1 cellular context compared by ENCODE assay signal in the genomic region with DNA sequence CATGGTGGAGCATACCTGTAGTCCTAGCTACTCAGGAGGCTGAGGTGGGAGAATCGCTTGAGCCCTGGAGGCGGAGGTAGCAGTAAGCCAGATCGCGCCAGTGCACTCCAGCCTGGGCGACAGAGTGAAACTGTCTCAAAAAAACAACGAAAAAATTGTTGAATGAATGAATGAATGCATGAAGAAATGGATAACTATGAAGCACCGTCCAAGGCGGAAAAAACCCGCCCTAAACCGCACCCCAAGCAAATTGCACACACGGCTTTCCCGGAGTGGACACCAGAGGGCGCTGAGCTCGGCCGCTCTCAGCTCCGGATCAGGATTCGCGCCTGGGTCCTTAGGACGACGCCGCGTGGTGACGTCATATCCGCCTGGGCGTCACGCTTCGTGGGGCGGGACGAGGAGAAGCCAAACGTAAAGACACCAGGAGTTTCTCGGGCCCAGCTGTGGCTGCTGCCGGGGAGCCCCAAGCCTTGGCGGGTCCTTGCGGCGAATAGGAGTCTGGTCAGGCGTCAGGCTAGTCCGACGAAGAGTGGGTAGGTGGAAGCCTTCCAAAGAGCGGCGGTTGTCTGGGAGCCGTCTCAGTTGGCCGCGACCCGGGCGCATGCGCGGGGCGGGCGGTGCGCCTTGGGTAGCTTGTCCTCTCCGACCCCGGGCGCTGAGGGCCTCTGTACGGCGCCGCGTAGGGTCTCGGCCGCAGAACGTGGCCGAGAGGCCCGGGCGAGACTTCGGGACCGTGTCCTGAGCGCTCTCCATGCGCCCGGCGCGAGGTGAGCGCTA.
TF ChIP-seq lines count a peak whose summit lies in the region.

HTD2 (plus strand) TSS at position 639 of the 780 bp plus-strand sequence. CDS start 11,094 bp downstream, outside the sequence.
RPP14 (plus strand) TSS at position 364 of the 780 bp plus-strand sequence. CDS start 4,085 bp downstream, outside the sequence.

TF ChIP-seq in K562, 482 proteins besides CTCF, POLR2A, EP300 and RAD21 (continued from another document and continues in another):
- TF ChIP-seq HDAC3 (IDR thresholded peaks at IDR 0.05; ENCODE audit: borderline replicate concordance, partially characterized antibody): no peak
- TF ChIP-seq ZBTB17 (CRISPR knock-in tag; IDR thresholded peaks at IDR 0.05): no peak; the same call in 1 of the 2 replicates
- no peak for TF ChIP-seq ZNF134 (CRISPR knock-in tag; conservative IDR thresholded peaks at IDR 0.05)
- TF ChIP-seq ZNF644 (tag; IDR thresholded peaks at IDR 0.05; ENCODE audit: low read depth): peak; percentile 50; the same call in 1 of the 2 replicates
- TF ChIP-seq MYNN (IDR thresholded peaks at IDR 0.05): 0 out of 2 replicates have a peak, but pooled peaks have one; percentile 24
- TF ChIP-seq MYNN (CRISPR knock-in tag; IDR thresholded peaks at IDR 0.05): no peak
- TF ChIP-seq, protein P1, sequence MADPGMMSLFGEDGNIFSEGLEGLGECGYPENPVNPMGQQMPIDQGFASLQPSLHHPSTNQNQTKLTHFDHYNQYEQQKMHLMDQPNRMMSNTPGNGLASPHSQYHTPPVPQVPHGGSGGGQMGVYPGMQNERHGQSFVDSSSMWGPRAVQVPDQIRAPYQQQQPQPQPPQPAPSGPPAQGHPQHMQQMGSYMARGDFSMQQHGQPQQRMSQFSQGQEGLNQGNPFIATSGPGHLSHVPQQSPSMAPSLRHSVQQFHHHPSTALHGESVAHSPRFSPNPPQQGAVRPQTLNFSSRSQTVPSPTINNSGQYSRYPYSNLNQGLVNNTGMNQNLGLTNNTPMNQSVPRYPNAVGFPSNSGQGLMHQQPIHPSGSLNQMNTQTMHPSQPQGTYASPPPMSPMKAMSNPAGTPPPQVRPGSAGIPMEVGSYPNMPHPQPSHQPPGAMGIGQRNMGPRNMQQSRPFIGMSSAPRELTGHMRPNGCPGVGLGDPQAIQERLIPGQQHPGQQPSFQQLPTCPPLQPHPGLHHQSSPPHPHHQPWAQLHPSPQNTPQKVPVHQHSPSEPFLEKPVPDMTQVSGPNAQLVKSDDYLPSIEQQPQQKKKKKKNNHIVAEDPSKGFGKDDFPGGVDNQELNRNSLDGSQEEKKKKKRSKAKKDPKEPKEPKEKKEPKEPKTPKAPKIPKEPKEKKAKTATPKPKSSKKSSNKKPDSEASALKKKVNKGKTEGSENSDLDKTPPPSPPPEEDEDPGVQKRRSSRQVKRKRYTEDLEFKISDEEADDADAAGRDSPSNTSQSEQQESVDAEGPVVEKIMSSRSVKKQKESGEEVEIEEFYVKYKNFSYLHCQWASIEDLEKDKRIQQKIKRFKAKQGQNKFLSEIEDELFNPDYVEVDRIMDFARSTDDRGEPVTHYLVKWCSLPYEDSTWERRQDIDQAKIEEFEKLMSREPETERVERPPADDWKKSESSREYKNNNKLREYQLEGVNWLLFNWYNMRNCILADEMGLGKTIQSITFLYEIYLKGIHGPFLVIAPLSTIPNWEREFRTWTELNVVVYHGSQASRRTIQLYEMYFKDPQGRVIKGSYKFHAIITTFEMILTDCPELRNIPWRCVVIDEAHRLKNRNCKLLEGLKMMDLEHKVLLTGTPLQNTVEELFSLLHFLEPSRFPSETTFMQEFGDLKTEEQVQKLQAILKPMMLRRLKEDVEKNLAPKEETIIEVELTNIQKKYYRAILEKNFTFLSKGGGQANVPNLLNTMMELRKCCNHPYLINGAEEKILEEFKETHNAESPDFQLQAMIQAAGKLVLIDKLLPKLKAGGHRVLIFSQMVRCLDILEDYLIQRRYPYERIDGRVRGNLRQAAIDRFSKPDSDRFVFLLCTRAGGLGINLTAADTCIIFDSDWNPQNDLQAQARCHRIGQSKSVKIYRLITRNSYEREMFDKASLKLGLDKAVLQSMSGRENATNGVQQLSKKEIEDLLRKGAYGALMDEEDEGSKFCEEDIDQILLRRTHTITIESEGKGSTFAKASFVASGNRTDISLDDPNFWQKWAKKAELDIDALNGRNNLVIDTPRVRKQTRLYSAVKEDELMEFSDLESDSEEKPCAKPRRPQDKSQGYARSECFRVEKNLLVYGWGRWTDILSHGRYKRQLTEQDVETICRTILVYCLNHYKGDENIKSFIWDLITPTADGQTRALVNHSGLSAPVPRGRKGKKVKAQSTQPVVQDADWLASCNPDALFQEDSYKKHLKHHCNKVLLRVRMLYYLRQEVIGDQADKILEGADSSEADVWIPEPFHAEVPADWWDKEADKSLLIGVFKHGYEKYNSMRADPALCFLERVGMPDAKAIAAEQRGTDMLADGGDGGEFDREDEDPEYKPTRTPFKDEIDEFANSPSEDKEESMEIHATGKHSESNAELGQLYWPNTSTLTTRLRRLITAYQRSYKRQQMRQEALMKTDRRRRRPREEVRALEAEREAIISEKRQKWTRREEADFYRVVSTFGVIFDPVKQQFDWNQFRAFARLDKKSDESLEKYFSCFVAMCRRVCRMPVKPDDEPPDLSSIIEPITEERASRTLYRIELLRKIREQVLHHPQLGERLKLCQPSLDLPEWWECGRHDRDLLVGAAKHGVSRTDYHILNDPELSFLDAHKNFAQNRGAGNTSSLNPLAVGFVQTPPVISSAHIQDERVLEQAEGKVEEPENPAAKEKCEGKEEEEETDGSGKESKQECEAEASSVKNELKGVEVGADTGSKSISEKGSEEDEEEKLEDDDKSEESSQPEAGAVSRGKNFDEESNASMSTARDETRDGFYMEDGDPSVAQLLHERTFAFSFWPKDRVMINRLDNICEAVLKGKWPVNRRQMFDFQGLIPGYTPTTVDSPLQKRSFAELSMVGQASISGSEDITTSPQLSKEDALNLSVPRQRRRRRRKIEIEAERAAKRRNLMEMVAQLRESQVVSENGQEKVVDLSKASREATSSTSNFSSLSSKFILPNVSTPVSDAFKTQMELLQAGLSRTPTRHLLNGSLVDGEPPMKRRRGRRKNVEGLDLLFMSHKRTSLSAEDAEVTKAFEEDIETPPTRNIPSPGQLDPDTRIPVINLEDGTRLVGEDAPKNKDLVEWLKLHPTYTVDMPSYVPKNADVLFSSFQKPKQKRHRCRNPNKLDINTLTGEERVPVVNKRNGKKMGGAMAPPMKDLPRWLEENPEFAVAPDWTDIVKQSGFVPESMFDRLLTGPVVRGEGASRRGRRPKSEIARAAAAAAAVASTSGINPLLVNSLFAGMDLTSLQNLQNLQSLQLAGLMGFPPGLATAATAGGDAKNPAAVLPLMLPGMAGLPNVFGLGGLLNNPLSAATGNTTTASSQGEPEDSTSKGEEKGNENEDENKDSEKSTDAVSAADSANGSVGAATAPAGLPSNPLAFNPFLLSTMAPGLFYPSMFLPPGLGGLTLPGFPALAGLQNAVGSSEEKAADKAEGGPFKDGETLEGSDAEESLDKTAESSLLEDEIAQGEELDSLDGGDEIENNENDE (IDR thresholded peaks at IDR 0.05; ENCODE audit: low read depth, low read length): no peak
- TF ChIP-seq ILK (tag; IDR thresholded peaks at IDR 0.05; ENCODE audit: borderline replicate concordance, low read depth): no peak
- TF ChIP-seq GABPB2 (CRISPR knock-in tag; conservative IDR thresholded peaks at IDR 0.05): no peak
- TF ChIP-seq CGGBP1 (CRISPR knock-in tag; IDR thresholded peaks at IDR 0.05): no peak
- no peak for TF ChIP-seq WHSC1 (IDR thresholded peaks at IDR 0.05; ENCODE audit: low read length)
- TF ChIP-seq, protein P2, sequence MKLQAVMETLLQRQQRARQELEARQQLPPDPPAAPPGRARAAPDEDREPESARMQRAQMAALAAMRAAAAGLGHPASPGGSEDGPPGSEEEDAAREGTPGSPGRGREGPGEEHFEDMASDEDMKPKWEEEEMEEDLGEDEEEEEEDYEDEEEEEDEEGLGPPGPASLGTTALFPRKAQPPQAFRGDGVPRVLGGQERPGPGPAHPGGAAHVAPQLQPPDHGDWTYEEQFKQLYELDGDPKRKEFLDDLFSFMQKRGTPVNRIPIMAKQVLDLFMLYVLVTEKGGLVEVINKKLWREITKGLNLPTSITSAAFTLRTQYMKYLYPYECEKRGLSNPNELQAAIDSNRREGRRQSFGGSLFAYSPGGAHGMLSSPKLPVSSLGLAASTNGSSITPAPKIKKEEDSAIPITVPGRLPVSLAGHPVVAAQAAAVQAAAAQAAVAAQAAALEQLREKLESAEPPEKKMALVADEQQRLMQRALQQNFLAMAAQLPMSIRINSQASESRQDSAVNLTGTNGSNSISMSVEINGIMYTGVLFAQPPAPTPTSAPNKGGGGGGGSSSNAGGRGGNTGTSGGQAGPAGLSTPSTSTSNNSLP (IDR thresholded peaks at IDR 0.05; ENCODE audit: borderline replicate concordance, low read depth, low read length): no peak
- no peak for TF ChIP-seq NFE2L1 (tag; IDR thresholded peaks at IDR 0.05; ENCODE audit: borderline replicate concordance, low read depth)
- TF ChIP-seq, protein P3, sequence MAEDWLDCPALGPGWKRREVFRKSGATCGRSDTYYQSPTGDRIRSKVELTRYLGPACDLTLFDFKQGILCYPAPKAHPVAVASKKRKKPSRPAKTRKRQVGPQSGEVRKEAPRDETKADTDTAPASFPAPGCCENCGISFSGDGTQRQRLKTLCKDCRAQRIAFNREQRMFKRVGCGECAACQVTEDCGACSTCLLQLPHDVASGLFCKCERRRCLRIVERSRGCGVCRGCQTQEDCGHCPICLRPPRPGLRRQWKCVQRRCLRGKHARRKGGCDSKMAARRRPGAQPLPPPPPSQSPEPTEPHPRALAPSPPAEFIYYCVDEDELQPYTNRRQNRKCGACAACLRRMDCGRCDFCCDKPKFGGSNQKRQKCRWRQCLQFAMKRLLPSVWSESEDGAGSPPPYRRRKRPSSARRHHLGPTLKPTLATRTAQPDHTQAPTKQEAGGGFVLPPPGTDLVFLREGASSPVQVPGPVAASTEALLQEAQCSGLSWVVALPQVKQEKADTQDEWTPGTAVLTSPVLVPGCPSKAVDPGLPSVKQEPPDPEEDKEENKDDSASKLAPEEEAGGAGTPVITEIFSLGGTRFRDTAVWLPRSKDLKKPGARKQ (CRISPR knock-in tag; IDR thresholded peaks at IDR 0.05): no peak
- TF ChIP-seq KHSRP (IDR thresholded peaks at IDR 0.05): peak; percentile 89
- TF ChIP-seq ESRRB (CRISPR knock-in tag; IDR thresholded peaks at IDR 0.05; ENCODE audit: borderline replicate concordance): no peak
- no peak for TF ChIP-seq SP2 (IDR thresholded peaks at IDR 0.05; ENCODE audit: extremely low read depth, low read depth, low read length, poor library complexity, severe bottlenecking)
- no peak for TF ChIP-seq ZNF274 (IDR thresholded peaks at IDR 0.05; ENCODE audit: borderline replicate concordance, low read depth, low read length)
- TF ChIP-seq CBFA2T2 (conservative IDR thresholded peaks at IDR 0.05): no peak
- no peak for TF ChIP-seq U2AF1 (optimal IDR thresholded peaks at IDR 0.05; ENCODE audit: low read depth, low read length)
- TF ChIP-seq ZNF41 (CRISPR knock-in tag; conservative IDR thresholded peaks at IDR 0.05): no peak
- TF ChIP-seq MAX (CRISPR knock-in tag; IDR thresholded peaks at IDR 0.05): peak; percentile 65
- no peak for TF ChIP-seq ZNF398 (CRISPR knock-in tag; IDR thresholded peaks at IDR 0.05)
- TF ChIP-seq E2F6 (IDR thresholded peaks at IDR 0.05; ENCODE audit: borderline replicate concordance in 1 of 2, extremely low read depth in 1 of 2, insufficient read depth in 1 of 2, insufficient read length in 1 of 2, low read depth in 1 of 2, low read length in 1 of 2, poor library complexity in 1 of 2, severe bottlenecking in 1 of 2): peak; percentile 26 to 28
- peak; percentile 40; the same call in 1 of the 2 replicates for TF ChIP-seq MYC (IDR thresholded peaks at IDR 0.05; ENCODE audit: low read depth, low read length)
- TF ChIP-seq MYC (CRISPR knock-in tag; IDR thresholded peaks at IDR 0.05; ENCODE audit: borderline replicate concordance, low read depth): no peak
- TF ChIP-seq PHF20 (IDR thresholded peaks at IDR 0.05; ENCODE audit: partially characterized antibody): peak; percentile 98
- TF ChIP-seq CBX2 (IDR thresholded peaks at IDR 0.05; ENCODE audit: insufficient read depth, low read length, poor library complexity, severe bottlenecking): no peak
- peak; percentile 52 for TF ChIP-seq FOSL1 (tag; conservative IDR thresholded peaks at IDR 0.05)
- TF ChIP-seq NFATC3 (IDR thresholded peaks at IDR 0.05): no peak
- no peak for TF ChIP-seq XRCC4 (IDR thresholded peaks at IDR 0.05; ENCODE audit: extremely low read depth, insufficient read depth, insufficient read length)
- TF ChIP-seq CBX1 (IDR thresholded peaks at IDR 0.05; ENCODE audit: low read depth): no peak
- TF ChIP-seq PRMT5 (CRISPR knock-in tag; IDR thresholded peaks at IDR 0.05): no peak
- TF ChIP-seq E2F1 (CRISPR knock-in tag; IDR thresholded peaks at IDR 0.05): no peak; the same call in 1 of the 2 replicates
- TF ChIP-seq FOXJ3 (CRISPR knock-in tag; IDR thresholded peaks at IDR 0.05): no peak
- TF ChIP-seq PHB2 (IDR thresholded peaks at IDR 0.05; ENCODE audit: low read depth): no peak
- TF ChIP-seq BCL6 (CRISPR knock-in tag; IDR thresholded peaks at IDR 0.05): no peak
- TF ChIP-seq RFX5 (IDR thresholded peaks at IDR 0.05; ENCODE audit: low read depth, low read length): no peak
- TF ChIP-seq RBM15 (IDR thresholded peaks at IDR 0.05; ENCODE audit: insufficient read depth, low read length): no peak
- no peak for TF ChIP-seq EWSR1 (IDR thresholded peaks at IDR 0.05; ENCODE audit: borderline replicate concordance, low read depth, partially characterized antibody)
